ENCODE assay signal across 20 cellular contexts in the genomic region with DNA sequence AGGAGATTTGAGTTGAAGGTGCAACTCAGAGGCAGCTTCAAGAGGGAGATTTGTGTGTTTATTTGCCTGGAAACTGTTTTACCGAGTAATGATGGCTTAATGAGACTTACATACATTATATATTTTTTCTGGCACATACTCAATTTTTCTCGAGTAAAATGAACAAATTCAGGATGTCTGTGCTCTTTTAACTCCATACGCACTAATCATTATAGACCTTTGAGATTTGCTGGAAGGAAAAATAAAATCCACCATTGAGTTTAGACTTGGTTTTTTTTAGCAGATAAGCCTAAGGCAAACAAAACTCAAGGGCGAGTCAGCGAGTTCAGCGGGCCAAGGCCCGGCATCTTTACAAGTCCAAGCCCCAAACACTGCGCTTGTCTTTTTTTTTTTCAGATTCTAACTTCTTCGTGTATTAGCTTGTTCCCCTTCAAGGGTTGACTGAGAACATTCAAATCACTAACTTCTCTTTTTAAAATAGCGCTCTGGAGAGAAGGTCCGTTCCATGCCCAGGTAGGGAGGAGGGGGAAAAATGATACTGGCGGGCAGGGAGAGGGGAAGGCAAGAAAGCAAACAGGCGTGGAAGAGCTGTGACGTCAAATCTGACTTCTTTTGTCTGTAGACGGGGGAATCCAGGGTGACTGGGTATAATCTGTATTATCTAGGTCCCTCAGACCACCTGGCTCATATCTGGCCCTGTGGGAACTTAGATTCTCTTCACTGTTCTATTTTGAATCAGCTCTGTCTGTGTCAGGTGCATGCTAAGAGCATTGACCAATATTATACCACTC.
DNase-seq lines count a peak whose midpoint lies in the region; ATAC-seq, FAIRE-seq and TF ChIP-seq lines count a peak whose summit lies in the region.
"Had no signal": no experiment of that assay in that cellular context is flagged by ENCODE, and none has a peak within 500 bp of the region (broad histone marks: within the 10 kb centered on the region; RNA-seq: fewer than 3 reads in every experiment).

No MANE protein-coding gene starts in this region.

- H3K27ac ChIP-seq in endodermal cell (ENCODE audit: low read depth, low read length) (no peak overlapping the region), gastrocnemius medialis (peak overlapping the region; percentile 81 to 93 (median 88))
- H3K27ac ChIP-seq: BLaER1 had no signal

- H3K4me3 ChIP-seq in endodermal cell (ENCODE audit: low read length) (no peak overlapping the region), gastrocnemius medialis (no peak overlapping the region)
- H3K4me3 ChIP-seq: BLaER1, lung, right atrium auricular region had no signal

- no peak for TF ChIP-seq CTCF in endodermal cell (conservative IDR thresholded peaks at IDR 0.05)
- TF ChIP-seq CTCF in gastrocnemius medialis (IDR thresholded peaks at IDR 0.05 in 4 of 5, conservative IDR thresholded peaks at IDR 0.05 in 1 of 5): no peak

- no peaks in the 10 kb centered on the region for H3K27me3 Mint-ChIP-seq in endodermal cell (ENCODE audit: insufficient read depth)

- peak overlapping the region; percentile 35 for H3K27ac Mint-ChIP-seq in endodermal cell
- H3K27ac Mint-ChIP-seq: activated T-helper 17 cell treated with anti-CD3 and anti-CD28 coated beads, Interleukin-2, amount 50 U/mL, for 72 hours; naive thymus-derived CD4-positive, alpha-beta T cell had no signal

- H3K4me3 Mint-ChIP-seq in endodermal cell: no peak overlapping the region
- H3K4me3 Mint-ChIP-seq: activated T-helper 17 cell treated with anti-CD3 and anti-CD28 coated beads, Interleukin-2, amount 50 U/mL, for 72 hours; naive thymus-derived CD4-positive, alpha-beta T cell had no signal

- peaks cover 21% of the 10 kb centered on the region for H3K9me3 Mint-ChIP-seq in endodermal cell

- H3K27me3 ChIP-seq in endodermal cell (ENCODE audit: control insufficient read depth, insufficient read depth, low read length, poor library complexity, severe bottlenecking): no peaks in the 10 kb centered on the region
- H3K27me3 ChIP-seq in gastrocnemius medialis: no peaks in the 10 kb centered on the region
- H3K27me3 ChIP-seq: BLaER1, right atrium auricular region had no signal

- H3K4me1 ChIP-seq in endodermal cell (ENCODE audit: control insufficient read depth, insufficient read depth, low read length): no peaks in the 10 kb centered on the region
- peaks cover 58 to 65% of the 10 kb centered on the region in 2 donors for H3K4me1 ChIP-seq in gastrocnemius medialis
- H3K4me1 ChIP-seq: BLaER1 had no signal

- no peaks in the 10 kb centered on the region for H3K36me3 ChIP-seq in endodermal cell (ENCODE audit: control insufficient read depth, insufficient read depth, low read length)
- no peaks in the 10 kb centered on the region for H3K36me3 ChIP-seq in gastrocnemius medialis
- H3K36me3 ChIP-seq: BLaER1, right atrium auricular region had no signal

- FAIRE-seq in H54 (lab: Jason Lieb, UNC): peak; percentile 77

- no peak for TF ChIP-seq POLR2A in H54 (IDR thresholded peaks at IDR 0.05; ENCODE audit: low read depth, low read length)
- peak in 1 of 2 donors; percentile 9 for TF ChIP-seq POLR2A in gastrocnemius medialis (IDR thresholded peaks at IDR 0.05)

- 78% methylated on average over 6 to 14 of the region's 15 CpGs for WGBS in endodermal cell (ENCODE audit: insufficient coverage in 1 of 2, insufficient read length in 1 of 2), 2 experiments

- ATAC-seq in gastrocnemius medialis: peak in 1 of 2 donors; percentile 18
- ATAC-seq in HG02884 (IDR thresholded peaks at IDR 0.05; ENCODE audit: unreplicated experiment): no peak
- ATAC-seq in HG03457 (IDR thresholded peaks at IDR 0.05; ENCODE audit: unreplicated experiment): no peak
- ATAC-seq: activated T-helper 17 cell treated with anti-CD3 and anti-CD28 coated beads, Interleukin-2, amount 50 U/mL, for 72 hours; naive thymus-derived CD4-positive, alpha-beta T cell had no signal

- DNase-seq in H54 (ENCODE audit: insufficient read length, low spot score) (no peak), NCI-H82 (lab: John Stamatoyannopoulos, UW) (peak; percentile 99), endodermal cell (no peak), gastrocnemius medialis (no peak), OCI-M1 (lab: John Stamatoyannopoulos, UW) (no peak)
- no peak for DNase-seq in activated CD4-positive, alpha-beta T cell treated with anti-CD3 and anti-CD28 coated beads for 1 hour
- DNase-seq: activated CD8-positive, alpha-beta memory T cell treated with anti-CD3 and anti-CD28 coated beads for 24 hours; amniotic stem cell; DMS153; foreskin melanocyte; naive thymus-derived CD4-positive, alpha-beta T cell; NCI-H1048; stimulated activated CD4-positive, alpha-beta T cell treated with anti-CD3 and anti-CD28 coated beads, Interleukin-1b, Interleukin-23, amount 100 ng/mL, for 48 hours; SW 1271 had no signal

- H3K9ac ChIP-seq in endodermal cell (ENCODE audit: extremely low read depth, low read length, poor library complexity, severe bottlenecking): no peak overlapping the region
- H3K9ac ChIP-seq: BLaER1 had no signal

- in situ Hi-C loops in gastrocnemius medialis (cut with MboI; ENCODE audit: low sequenced_read_pairs in 4 of 4): no loop called here

- no peaks in the 10 kb centered on the region for H3K4me1 Mint-ChIP-seq in endodermal cell
- H3K4me1 Mint-ChIP-seq: activated T-helper 17 cell treated with anti-CD3 and anti-CD28 coated beads, Interleukin-2, amount 50 U/mL, for 72 hours; naive thymus-derived CD4-positive, alpha-beta T cell had no signal

- H3K36me3 Mint-ChIP-seq in endodermal cell (ENCODE audit: low read depth): peaks cover 6% of the 10 kb centered on the region
- H3K36me3 Mint-ChIP-seq: naive thymus-derived CD4-positive, alpha-beta T cell had no signal

- intact Hi-C loops in gastrocnemius medialis (cut with DNase I; ENCODE audit: low total_unique reads): loop anchor here (2.0 kb wide), 1 partner anchor 24 kb away; no protein-coding TSS in a partner anchor

- H3K9me3 ChIP-seq in endodermal cell (ENCODE audit: control insufficient read depth, low read length): no peaks in the 10 kb centered on the region
- no peaks in the 10 kb centered on the region for H3K9me3 ChIP-seq in gastrocnemius medialis
- H3K9me3 ChIP-seq: BLaER1, right atrium auricular region had no signal
